ENCODE assay signal across 22 cellular contexts in genomic region chr1:210746024-210746423, GRCh38.
"Had no signal": no experiment of that assay in that cellular context is flagged by ENCODE, and none has a peak within 500 bp of the region (broad histone marks: within the 10 kb centered on the region; RNA-seq: fewer than 3 reads in every experiment).

No MANE protein-coding gene starts in this region.

- ATAC-seq: left colon, left ventricle myocardium superior, right lobe of liver had no signal

- H3K36me3 ChIP-seq: colonic mucosa, prostate gland, right lobe of liver, spleen, stomach, thoracic aorta, transverse colon had no signal

- H3K4me3 ChIP-seq: colonic mucosa, lung, prostate gland, right lobe of liver, spleen, stomach, thoracic aorta, transverse colon had no signal

- H3K27ac ChIP-seq: colonic mucosa, parathyroid adenoma, prostate gland, right lobe of liver, spleen, stomach, thoracic aorta, transverse colon had no signal

- H3K27me3 ChIP-seq: colonic mucosa, right lobe of liver, spleen, stomach, transverse colon had no signal

- H3K9me3 ChIP-seq: colonic mucosa, prostate gland, right lobe of liver, spleen, stomach, thoracic aorta, transverse colon had no signal

- H3K4me1 ChIP-seq: colonic mucosa, parathyroid adenoma, prostate gland, right lobe of liver, spleen, stomach, transverse colon had no signal

- H2AFZ ChIP-seq: parathyroid adenoma had no signal

- DNase-seq: colonic mucosa; dermis blood vessel endothelial cell; endodermal cell; hippocampal formation; left colon; left ventricle myocardium superior; mesendoderm; naive B cell; retina; right lobe of liver; spleen; stimulated activated CD4-positive, alpha-beta T cell treated with anti-CD3 and anti-CD28 coated beads, Interleukin-15, amount 100 ng/mL, for 24 hours; stimulated activated CD4-positive, alpha-beta T cell treated with anti-CD3 and anti-CD28 coated beads, Interleukin-1b, Interleukin-23, amount 100 ng/mL, for 48 hours; stimulated activated CD4-positive, alpha-beta T cell treated with anti-CD3 and anti-CD28 coated beads, Interleukin-4, amount 100 ng/mL, for 4 hours; stimulated activated naive CD4-positive, alpha-beta T cell; stomach; transverse colon had no signal

- FAIRE-seq: endothelial cell of umbilical vein had no signal

- H3K79me2 ChIP-seq: parathyroid adenoma had no signal
